ENCODE assay signal across 2 cellular contexts in the genomic region with DNA sequence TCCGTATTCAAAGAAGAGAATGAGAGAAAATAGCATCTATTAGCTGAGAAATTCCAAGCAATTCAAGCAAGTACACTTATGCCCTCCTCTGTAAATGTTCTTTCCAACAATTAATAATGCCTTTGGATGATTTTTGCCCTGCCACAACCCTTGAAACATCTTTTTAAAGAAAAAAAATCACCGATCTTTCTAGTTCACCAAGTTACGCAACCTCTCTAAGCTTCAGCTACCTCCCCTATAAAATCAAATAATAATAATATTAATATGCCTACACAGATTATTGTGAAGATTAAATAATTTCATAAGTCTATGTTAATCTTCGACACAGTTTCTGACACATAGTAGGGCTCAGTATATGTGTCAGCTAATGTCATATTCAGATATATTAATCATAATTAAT.
TF ChIP-seq lines count a peak whose summit lies in the region.

No MANE protein-coding gene starts in this region.

TF ChIP-seq in HepG2, 621 proteins besides CTCF, POLR2A, EP300 and RAD21:
- TF ChIP-seq CEBPB (IDR thresholded peaks at IDR 0.05; ENCODE audit: borderline replicate concordance, low read depth, low read length) (peak; percentile 20; the same call in 1 of the 2 replicates), HOXA5 (CRISPR knock-in tag; IDR thresholded peaks at IDR 0.05) (no peak), ARNT (IDR thresholded peaks at IDR 0.05) (no peak), ZSCAN30 (CRISPR knock-in tag; IDR thresholded peaks at IDR 0.05) (no peak), ZFP90 (CRISPR knock-in tag; IDR thresholded peaks at IDR 0.05; ENCODE audit: borderline replicate concordance) (no peak), RBM22 (optimal IDR thresholded peaks at IDR 0.05; ENCODE audit: low read length) (no peak)
- TF ChIP-seq, protein P1, sequence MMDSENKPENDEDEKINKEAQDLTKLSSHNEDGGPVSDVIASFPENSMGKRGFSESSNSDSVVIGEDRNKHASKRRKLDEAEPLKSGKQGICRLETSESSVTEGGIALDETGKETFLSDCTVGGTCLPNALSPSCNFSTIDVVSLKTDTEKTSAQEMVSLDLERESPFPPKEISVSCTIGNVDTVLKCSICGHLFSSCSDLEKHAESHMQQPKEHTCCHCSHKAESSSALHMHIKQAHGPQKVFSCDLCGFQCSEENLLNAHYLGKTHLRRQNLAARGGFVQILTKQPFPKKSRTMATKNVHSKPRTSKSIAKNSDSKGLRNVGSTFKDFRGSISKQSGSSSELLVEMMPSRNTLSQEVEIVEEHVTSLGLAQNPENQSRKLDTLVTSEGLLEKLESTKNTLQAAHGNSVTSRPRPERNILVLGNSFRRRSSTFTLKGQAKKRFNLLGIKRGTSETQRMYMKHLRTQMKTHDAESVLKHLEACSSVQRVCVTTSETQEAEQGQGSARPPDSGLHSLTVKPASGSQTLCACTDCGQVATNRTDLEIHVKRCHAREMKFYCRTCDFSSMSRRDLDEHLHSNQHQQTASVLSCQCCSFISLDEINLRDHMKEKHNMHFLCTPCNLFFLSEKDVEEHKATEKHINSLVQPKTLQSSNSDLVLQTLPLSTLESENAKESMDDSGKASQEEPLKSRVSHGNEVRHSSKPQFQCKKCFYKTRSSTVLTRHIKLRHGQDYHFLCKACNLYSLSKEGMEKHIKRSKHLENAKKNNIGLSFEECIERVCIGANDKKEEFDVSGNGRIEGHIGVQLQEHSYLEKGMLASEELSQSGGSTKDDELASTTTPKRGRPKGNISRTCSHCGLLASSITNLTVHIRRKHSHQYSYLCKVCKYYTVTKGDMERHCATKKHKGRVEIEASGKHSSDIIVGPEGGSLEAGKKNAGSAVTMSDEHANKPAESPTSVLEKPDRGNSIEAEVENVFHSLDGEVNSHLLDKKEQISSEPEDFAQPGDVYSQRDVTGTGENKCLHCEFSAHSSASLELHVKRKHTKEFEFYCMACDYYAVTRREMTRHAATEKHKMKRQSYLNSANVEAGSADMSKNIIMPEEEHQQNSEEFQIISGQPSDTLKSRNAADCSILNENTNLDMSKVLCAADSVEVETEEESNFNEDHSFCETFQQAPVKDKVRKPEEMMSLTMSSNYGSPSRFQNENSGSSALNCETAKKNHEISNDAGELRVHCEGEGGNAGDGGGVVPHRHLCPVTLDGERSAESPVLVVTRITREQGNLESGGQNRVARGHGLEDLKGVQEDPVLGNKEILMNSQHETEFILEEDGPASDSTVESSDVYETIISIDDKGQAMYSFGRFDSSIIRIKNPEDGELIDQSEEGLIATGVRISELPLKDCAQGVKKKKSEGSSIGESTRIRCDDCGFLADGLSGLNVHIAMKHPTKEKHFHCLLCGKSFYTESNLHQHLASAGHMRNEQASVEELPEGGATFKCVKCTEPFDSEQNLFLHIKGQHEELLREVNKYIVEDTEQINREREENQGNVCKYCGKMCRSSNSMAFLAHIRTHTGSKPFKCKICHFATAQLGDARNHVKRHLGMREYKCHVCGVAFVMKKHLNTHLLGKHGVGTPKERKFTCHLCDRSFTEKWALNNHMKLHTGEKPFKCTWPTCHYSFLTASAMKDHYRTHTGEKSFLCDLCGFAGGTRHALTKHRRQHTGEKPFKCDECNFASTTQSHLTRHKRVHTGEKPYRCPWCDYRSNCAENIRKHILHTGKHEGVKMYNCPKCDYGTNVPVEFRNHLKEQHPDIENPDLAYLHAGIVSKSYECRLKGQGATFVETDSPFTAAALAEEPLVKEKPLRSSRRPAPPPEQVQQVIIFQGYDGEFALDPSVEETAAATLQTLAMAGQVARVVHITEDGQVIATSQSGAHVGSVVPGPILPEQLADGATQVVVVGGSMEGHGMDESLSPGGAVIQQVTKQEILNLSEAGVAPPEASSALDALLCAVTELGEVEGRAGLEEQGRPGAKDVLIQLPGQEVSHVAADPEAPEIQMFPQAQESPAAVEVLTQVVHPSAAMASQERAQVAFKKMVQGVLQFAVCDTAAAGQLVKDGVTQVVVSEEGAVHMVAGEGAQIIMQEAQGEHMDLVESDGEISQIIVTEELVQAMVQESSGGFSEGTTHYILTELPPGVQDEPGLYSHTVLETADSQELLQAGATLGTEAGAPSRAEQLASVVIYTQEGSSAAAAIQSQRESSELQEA (CRISPR knock-in tag; IDR thresholded peaks at IDR 0.05; ENCODE audit: not compliant biosample characterization) = no peak
- TF ChIP-seq, protein P2, sequence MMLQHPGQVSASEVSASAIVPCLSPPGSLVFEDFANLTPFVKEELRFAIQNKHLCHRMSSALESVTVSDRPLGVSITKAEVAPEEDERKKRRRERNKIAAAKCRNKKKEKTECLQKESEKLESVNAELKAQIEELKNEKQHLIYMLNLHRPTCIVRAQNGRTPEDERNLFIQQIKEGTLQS (CRISPR knock-in tag; IDR thresholded peaks at IDR 0.05) = no peak
- TF ChIP-seq, protein P3, sequence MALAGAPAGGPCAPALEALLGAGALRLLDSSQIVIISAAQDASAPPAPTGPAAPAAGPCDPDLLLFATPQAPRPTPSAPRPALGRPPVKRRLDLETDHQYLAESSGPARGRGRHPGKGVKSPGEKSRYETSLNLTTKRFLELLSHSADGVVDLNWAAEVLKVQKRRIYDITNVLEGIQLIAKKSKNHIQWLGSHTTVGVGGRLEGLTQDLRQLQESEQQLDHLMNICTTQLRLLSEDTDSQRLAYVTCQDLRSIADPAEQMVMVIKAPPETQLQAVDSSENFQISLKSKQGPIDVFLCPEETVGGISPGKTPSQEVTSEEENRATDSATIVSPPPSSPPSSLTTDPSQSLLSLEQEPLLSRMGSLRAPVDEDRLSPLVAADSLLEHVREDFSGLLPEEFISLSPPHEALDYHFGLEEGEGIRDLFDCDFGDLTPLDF (CRISPR knock-in tag; IDR thresholded peaks at IDR 0.05) = no peak
TF ChIP-seq in HepG2: peak in this region for 1.

TF ChIP-seq in H1, 55 proteins besides CTCF, POLR2A, EP300 and RAD21:
- peak; percentile 7; the same call in 1 of the 2 replicates for TF ChIP-seq CEBPB (IDR thresholded peaks at IDR 0.05; ENCODE audit: low read depth, low read length)
- TF ChIP-seq, protein P4, sequence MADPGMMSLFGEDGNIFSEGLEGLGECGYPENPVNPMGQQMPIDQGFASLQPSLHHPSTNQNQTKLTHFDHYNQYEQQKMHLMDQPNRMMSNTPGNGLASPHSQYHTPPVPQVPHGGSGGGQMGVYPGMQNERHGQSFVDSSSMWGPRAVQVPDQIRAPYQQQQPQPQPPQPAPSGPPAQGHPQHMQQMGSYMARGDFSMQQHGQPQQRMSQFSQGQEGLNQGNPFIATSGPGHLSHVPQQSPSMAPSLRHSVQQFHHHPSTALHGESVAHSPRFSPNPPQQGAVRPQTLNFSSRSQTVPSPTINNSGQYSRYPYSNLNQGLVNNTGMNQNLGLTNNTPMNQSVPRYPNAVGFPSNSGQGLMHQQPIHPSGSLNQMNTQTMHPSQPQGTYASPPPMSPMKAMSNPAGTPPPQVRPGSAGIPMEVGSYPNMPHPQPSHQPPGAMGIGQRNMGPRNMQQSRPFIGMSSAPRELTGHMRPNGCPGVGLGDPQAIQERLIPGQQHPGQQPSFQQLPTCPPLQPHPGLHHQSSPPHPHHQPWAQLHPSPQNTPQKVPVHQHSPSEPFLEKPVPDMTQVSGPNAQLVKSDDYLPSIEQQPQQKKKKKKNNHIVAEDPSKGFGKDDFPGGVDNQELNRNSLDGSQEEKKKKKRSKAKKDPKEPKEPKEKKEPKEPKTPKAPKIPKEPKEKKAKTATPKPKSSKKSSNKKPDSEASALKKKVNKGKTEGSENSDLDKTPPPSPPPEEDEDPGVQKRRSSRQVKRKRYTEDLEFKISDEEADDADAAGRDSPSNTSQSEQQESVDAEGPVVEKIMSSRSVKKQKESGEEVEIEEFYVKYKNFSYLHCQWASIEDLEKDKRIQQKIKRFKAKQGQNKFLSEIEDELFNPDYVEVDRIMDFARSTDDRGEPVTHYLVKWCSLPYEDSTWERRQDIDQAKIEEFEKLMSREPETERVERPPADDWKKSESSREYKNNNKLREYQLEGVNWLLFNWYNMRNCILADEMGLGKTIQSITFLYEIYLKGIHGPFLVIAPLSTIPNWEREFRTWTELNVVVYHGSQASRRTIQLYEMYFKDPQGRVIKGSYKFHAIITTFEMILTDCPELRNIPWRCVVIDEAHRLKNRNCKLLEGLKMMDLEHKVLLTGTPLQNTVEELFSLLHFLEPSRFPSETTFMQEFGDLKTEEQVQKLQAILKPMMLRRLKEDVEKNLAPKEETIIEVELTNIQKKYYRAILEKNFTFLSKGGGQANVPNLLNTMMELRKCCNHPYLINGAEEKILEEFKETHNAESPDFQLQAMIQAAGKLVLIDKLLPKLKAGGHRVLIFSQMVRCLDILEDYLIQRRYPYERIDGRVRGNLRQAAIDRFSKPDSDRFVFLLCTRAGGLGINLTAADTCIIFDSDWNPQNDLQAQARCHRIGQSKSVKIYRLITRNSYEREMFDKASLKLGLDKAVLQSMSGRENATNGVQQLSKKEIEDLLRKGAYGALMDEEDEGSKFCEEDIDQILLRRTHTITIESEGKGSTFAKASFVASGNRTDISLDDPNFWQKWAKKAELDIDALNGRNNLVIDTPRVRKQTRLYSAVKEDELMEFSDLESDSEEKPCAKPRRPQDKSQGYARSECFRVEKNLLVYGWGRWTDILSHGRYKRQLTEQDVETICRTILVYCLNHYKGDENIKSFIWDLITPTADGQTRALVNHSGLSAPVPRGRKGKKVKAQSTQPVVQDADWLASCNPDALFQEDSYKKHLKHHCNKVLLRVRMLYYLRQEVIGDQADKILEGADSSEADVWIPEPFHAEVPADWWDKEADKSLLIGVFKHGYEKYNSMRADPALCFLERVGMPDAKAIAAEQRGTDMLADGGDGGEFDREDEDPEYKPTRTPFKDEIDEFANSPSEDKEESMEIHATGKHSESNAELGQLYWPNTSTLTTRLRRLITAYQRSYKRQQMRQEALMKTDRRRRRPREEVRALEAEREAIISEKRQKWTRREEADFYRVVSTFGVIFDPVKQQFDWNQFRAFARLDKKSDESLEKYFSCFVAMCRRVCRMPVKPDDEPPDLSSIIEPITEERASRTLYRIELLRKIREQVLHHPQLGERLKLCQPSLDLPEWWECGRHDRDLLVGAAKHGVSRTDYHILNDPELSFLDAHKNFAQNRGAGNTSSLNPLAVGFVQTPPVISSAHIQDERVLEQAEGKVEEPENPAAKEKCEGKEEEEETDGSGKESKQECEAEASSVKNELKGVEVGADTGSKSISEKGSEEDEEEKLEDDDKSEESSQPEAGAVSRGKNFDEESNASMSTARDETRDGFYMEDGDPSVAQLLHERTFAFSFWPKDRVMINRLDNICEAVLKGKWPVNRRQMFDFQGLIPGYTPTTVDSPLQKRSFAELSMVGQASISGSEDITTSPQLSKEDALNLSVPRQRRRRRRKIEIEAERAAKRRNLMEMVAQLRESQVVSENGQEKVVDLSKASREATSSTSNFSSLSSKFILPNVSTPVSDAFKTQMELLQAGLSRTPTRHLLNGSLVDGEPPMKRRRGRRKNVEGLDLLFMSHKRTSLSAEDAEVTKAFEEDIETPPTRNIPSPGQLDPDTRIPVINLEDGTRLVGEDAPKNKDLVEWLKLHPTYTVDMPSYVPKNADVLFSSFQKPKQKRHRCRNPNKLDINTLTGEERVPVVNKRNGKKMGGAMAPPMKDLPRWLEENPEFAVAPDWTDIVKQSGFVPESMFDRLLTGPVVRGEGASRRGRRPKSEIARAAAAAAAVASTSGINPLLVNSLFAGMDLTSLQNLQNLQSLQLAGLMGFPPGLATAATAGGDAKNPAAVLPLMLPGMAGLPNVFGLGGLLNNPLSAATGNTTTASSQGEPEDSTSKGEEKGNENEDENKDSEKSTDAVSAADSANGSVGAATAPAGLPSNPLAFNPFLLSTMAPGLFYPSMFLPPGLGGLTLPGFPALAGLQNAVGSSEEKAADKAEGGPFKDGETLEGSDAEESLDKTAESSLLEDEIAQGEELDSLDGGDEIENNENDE (IDR thresholded peaks at IDR 0.05; ENCODE audit: insufficient replicate concordance, low read length) = no peak
TF ChIP-seq in H1: peak in this region for 1.
